ENCODE assay signal across 9 cellular contexts in genomic region chr1:21865943-21866628, GRCh38. TPM values are rescaled to one million over a fixed set of nuclear protein-coding genes. Genes with fewer than 3 reads are reported as not detected.
DNase-seq lines count a peak whose midpoint lies in the region; ATAC-seq, FAIRE-seq and TF ChIP-seq lines count a peak whose summit lies in the region.
"Had no signal": no experiment of that assay in that cellular context is flagged by ENCODE, and none has a peak within 500 bp of the region (broad histone marks: within the 10 kb centered on the region; RNA-seq: fewer than 3 reads in every experiment).

No MANE protein-coding gene starts in this region.

- in situ Hi-C loops in KBM-7 (cut with MboI; ENCODE audit: low pct_unique_long_range_greater_than_20kb, low sequenced_read_pairs), result no loop called here

- ATAC-seq in GM21515 (IDR thresholded peaks at IDR 0.05; ENCODE audit: unreplicated experiment), result peak; percentile 73
- no peak for ATAC-seq in HG03442 (IDR thresholded peaks at IDR 0.05; ENCODE audit: unreplicated experiment)

- no peaks in the 10 kb centered on the region for H3K27me3 ChIP-seq in bronchial epithelial cell (ENCODE audit: control insufficient read depth, insufficient read depth, low read length)
- H3K27me3 ChIP-seq: neutrophil had no signal

- peaks cover 38% of the 10 kb centered on the region for H3K36me3 ChIP-seq in bronchial epithelial cell (ENCODE audit: control insufficient read depth, insufficient read depth, low read length)
- H3K36me3 ChIP-seq: neutrophil had no signal

- peak; percentile 58 for FAIRE-seq in bronchial epithelial cell (lab: Jason Lieb, UNC)

- H3K4me3 ChIP-seq in GM12865 (ENCODE audit: low read depth, low read length) (no peak overlapping the region), bronchial epithelial cell (ENCODE audit: low read depth, low read length) (no peak overlapping the region)

- TF ChIP-seq CTCF in GM12865 (IDR thresholded peaks at IDR 0.05; ENCODE audit: insufficient read depth, low read depth, low read length, missing control alignments), result no peak
- no peak for TF ChIP-seq CTCF in bronchial epithelial cell (IDR thresholded peaks at IDR 0.05; ENCODE audit: insufficient read depth, low read length, severe bottlenecking)

- peak; percentile 75 for DNase-seq in GM12865 (ENCODE audit: low read depth)
- peak; percentile 63 for DNase-seq in KBM-7
- DNase-seq in bronchial epithelial cell (ENCODE audit: low read depth), result no peak
- DNase-seq in activated CD4-positive, alpha-beta T cell treated with anti-CD3 and anti-CD28 coated beads for 48 hours, result no peak
- DNase-seq in NK-92 treated with Interleukin-12 subunit alpha and Interleukin-12 subunit beta, amount 100 ng/mL, for 24 hours (lab: John Stamatoyannopoulos, UW), result no peak
- no peak for DNase-seq in middle frontal gyrus (ENCODE audit: extremely low spot score, low spot score)

RNA-seq across cellular contexts. Expression of gene LDLRAD2, which starts 54.0 kb away (rescaled TPM):
- total RNA-seq in bronchial epithelial cell, result under 0.01 TPM in 1 of 2 replicates, not detected in the other

Comparison
In these comparisons a context has a peak if more than half of its experiments do, and no peak if none do; other contexts are left out.
1. DNase-seq: peak in GM12865 (single experiment) and KBM-7 (single experiment); none in bronchial epithelial cell (single experiment), activated CD4-positive, alpha-beta T cell treated with anti-CD3 and anti-CD28 coated beads for 48 hours (single experiment), NK-92 treated with Interleukin-12 subunit alpha and Interleukin-12 subunit beta, amount 100 ng/mL, for 24 hours (single experiment) and middle frontal gyrus (single experiment).